In genomic region chr1:242946206-242946605, GRCh38 we compare ENCODE assay signal across 38 cellular contexts.
"Had no signal": no experiment of that assay in that cellular context is flagged by ENCODE, and none has a peak within 500 bp of the region (broad histone marks: within the 10 kb centered on the region; RNA-seq: fewer than 3 reads in every experiment).

No MANE protein-coding gene starts in this region.

- H3K4me3 ChIP-seq: adrenal gland, ascending aorta, body of pancreas, breast epithelium, cardiac muscle cell had no signal

- DNase-seq: activated effector memory CD4-positive, alpha-beta T cell treated with anti-CD3 and anti-CD28 coated beads, Interleukin-2, amount 50 U/mL, for 16 hours; activated effector memory CD4-positive, alpha-beta T cell treated with Interleukin-2 at 50 U/mL for 16 hours; activated gamma-delta T cell; activated gamma-delta T cell treated with Interleukin-2 at 50 U/mL for 16 hours; activated naive CD4-positive, alpha-beta T cell; activated naive CD4-positive, alpha-beta T cell treated with anti-CD3 and anti-CD28 coated beads for 36 hours; activated naive CD4-positive, alpha-beta T cell treated with anti-CD3 and anti-CD28 coated beads, Interleukin-2, amount 10 ng/mL, durations not matched to agents 7 days and 5 days; activated naive CD4-positive, alpha-beta T cell treated with anti-CD3 and anti-CD28 coated beads, Interleukin-2, amount 50 U/mL, for 16 hours; activated naive CD4-positive, alpha-beta T cell treated with Interleukin-2 at 50 U/mL for 16 hours; activated naive CD8-positive, alpha-beta T cell treated with anti-CD3 and anti-CD28 coated beads for 36 hours; activated naive CD8-positive, alpha-beta T cell treated with anti-CD3 and anti-CD28 coated beads, Interleukin-2, amount 10 ng/mL, durations not matched to agents 7 days and 5 days; activated naive CD8-positive, alpha-beta T cell treated with anti-CD3 and anti-CD28 coated beads, Interleukin-2, amount 50 U/mL, for 24 hours; activated T-cell treated with anti-CD3 and anti-CD28 coated beads, Interleukin-2, amount 50 U/mL, for 1 hour; activated T-cell treated with anti-CD3 and anti-CD28 coated beads, Interleukin-2, amount 50 U/mL, for 24 hours; activated T-cell treated with anti-CD3 and anti-CD28 coated beads, Interleukin-2, amount 50 U/mL, for 4 hours; activated T-cell treated with anti-CD3 and anti-CD28 coated beads, Interleukin-2, amount 50 U/mL, for 48 hours; activated T-cell treated with anti-CD3 and anti-CD28 coated beads, Interleukin-2, amount 50 U/mL, for 72 hours; adrenal gland; amniotic stem cell; amygdala; anterior cingulate cortex; aorta; body of pancreas; brain microvascular endothelial cell; caudate nucleus; central memory CD4-positive, alpha-beta T cell; cerebellar nuclear complex had no signal

- H3K4me3 Mint-ChIP-seq: activated naive CD4-positive, alpha-beta T cell treated with anti-CD3 and anti-CD28 coated beads for 36 hours; activated naive CD4-positive, alpha-beta T cell treated with anti-CD3 and anti-CD28 coated beads, Interleukin-2, amount 10 ng/mL, durations not matched to agents 7 days and 5 days; activated naive CD4-positive, alpha-beta T cell treated with anti-CD3 and anti-CD28 coated beads, Interleukin-2, amount 50 U/mL, for 24 hours; activated naive CD8-positive, alpha-beta T cell; activated naive CD8-positive, alpha-beta T cell treated with anti-CD3 and anti-CD28 coated beads for 36 hours; activated naive CD8-positive, alpha-beta T cell treated with anti-CD3 and anti-CD28 coated beads, Interleukin-2, amount 10 ng/mL, durations not matched to agents 7 days and 5 days; activated naive CD8-positive, alpha-beta T cell treated with anti-CD3 and anti-CD28 coated beads, Interleukin-2, amount 50 U/mL, for 24 hours; activated T-cell treated with anti-CD3 and anti-CD28 coated beads, Interleukin-2, amount 50 U/mL, for 24 hours; activated T-cell treated with anti-CD3 and anti-CD28 coated beads, Interleukin-2, amount 50 U/mL, for 4 hours; activated T-cell treated with anti-CD3 and anti-CD28 coated beads, Interleukin-2, amount 50 U/mL, for 72 hours; activated T-helper 1 cell treated with anti-CD3 and anti-CD28 coated beads, Interleukin-12 subunit alpha, Interleukin-12 subunit beta, Interleukin-2, Interleukin-4 antibody, amounts not matched to agents 30 ng/mL and 10 ng/mL and 1 ng/mL, durations not matched to agents 14 hours and 24 hours and 36 hours; activated T-helper 17 cell treated with anti-CD3 and anti-CD28 coated beads, Interleukin-2, amount 50 U/mL, for 72 hours; brain; central memory CD8-positive, alpha-beta T cell had no signal

- H3K27me3 ChIP-seq: adrenal gland, ascending aorta, body of pancreas, brain microvascular endothelial cell, breast epithelium, cardiac muscle cell had no signal

- H3K36me3 Mint-ChIP-seq: activated naive CD4-positive, alpha-beta T cell treated with anti-CD3 and anti-CD28 coated beads, Interleukin-2, amount 10 ng/mL, durations not matched to agents 7 days and 5 days; activated naive CD4-positive, alpha-beta T cell treated with anti-CD3 and anti-CD28 coated beads, Interleukin-2, amount 50 U/mL, for 24 hours; activated naive CD8-positive, alpha-beta T cell; activated naive CD8-positive, alpha-beta T cell treated with anti-CD3 and anti-CD28 coated beads for 36 hours; activated naive CD8-positive, alpha-beta T cell treated with anti-CD3 and anti-CD28 coated beads, Interleukin-2, amount 10 ng/mL, durations not matched to agents 7 days and 5 days; brain had no signal

- ATAC-seq: activated naive CD4-positive, alpha-beta T cell treated with anti-CD3 and anti-CD28 coated beads, Interleukin-2, amount 50 U/mL, for 72 hours; activated naive CD8-positive, alpha-beta T cell treated with anti-CD3 and anti-CD28 coated beads, Interleukin-2, amount 50 U/mL, for 24 hours; activated T-cell treated with anti-CD3 and anti-CD28 coated beads, Interleukin-2, amount 50 U/mL, for 4 hours; activated T-cell treated with anti-CD3 and anti-CD28 coated beads, Interleukin-2, amount 50 U/mL, for 72 hours; activated T-helper 17 cell treated with anti-CD3 and anti-CD28 coated beads, Interleukin-2, amount 50 U/mL, for 72 hours; body of pancreas had no signal

- H3K36me3 ChIP-seq: adrenal gland, ascending aorta, brain microvascular endothelial cell, breast epithelium, cardiac muscle cell had no signal

- H3K4me1 Mint-ChIP-seq: activated naive CD4-positive, alpha-beta T cell treated with anti-CD3 and anti-CD28 coated beads, Interleukin-2, amount 10 ng/mL, durations not matched to agents 7 days and 5 days; activated naive CD4-positive, alpha-beta T cell treated with anti-CD3 and anti-CD28 coated beads, Interleukin-2, amount 50 U/mL, for 24 hours; activated naive CD8-positive, alpha-beta T cell treated with anti-CD3 and anti-CD28 coated beads for 36 hours; activated naive CD8-positive, alpha-beta T cell treated with anti-CD3 and anti-CD28 coated beads, Interleukin-2, amount 10 ng/mL, durations not matched to agents 7 days and 5 days; activated naive CD8-positive, alpha-beta T cell treated with anti-CD3 and anti-CD28 coated beads, Interleukin-2, amount 50 U/mL, for 24 hours; activated T-helper 17 cell treated with anti-CD3 and anti-CD28 coated beads, Interleukin-2, amount 50 U/mL, for 72 hours; brain; central memory CD8-positive, alpha-beta T cell had no signal

- H3K27ac ChIP-seq: adrenal gland, ascending aorta, body of pancreas, brain microvascular endothelial cell, breast epithelium, cardiac muscle cell had no signal

- H3K27me3 Mint-ChIP-seq: activated naive CD4-positive, alpha-beta T cell treated with anti-CD3 and anti-CD28 coated beads, Interleukin-2, amount 10 ng/mL, durations not matched to agents 7 days and 5 days; activated naive CD8-positive, alpha-beta T cell treated with anti-CD3 and anti-CD28 coated beads, Interleukin-2, amount 10 ng/mL, durations not matched to agents 7 days and 5 days had no signal

- H3K9me3 ChIP-seq: adrenal gland, ascending aorta, body of pancreas, breast epithelium had no signal

- H3K27ac Mint-ChIP-seq: activated naive CD4-positive, alpha-beta T cell treated with anti-CD3 and anti-CD28 coated beads for 36 hours; activated naive CD4-positive, alpha-beta T cell treated with anti-CD3 and anti-CD28 coated beads, Interleukin-2, amount 10 ng/mL, durations not matched to agents 7 days and 5 days; activated naive CD4-positive, alpha-beta T cell treated with anti-CD3 and anti-CD28 coated beads, Interleukin-2, amount 50 U/mL, for 24 hours; activated naive CD4-positive, alpha-beta T cell treated with anti-CD3 and anti-CD28 coated beads, Interleukin-2, amount 50 U/mL, for 72 hours; activated naive CD8-positive, alpha-beta T cell; activated naive CD8-positive, alpha-beta T cell treated with anti-CD3 and anti-CD28 coated beads for 36 hours; activated naive CD8-positive, alpha-beta T cell treated with anti-CD3 and anti-CD28 coated beads, Interleukin-2, amount 10 ng/mL, durations not matched to agents 7 days and 5 days; activated naive CD8-positive, alpha-beta T cell treated with anti-CD3 and anti-CD28 coated beads, Interleukin-2, amount 50 U/mL, for 24 hours; activated T-cell treated with anti-CD3 and anti-CD28 coated beads, Interleukin-2, amount 50 U/mL, for 24 hours; activated T-cell treated with anti-CD3 and anti-CD28 coated beads, Interleukin-2, amount 50 U/mL, for 72 hours; activated T-helper 1 cell treated with anti-CD3 and anti-CD28 coated beads, Interleukin-12 subunit alpha, Interleukin-12 subunit beta, Interleukin-2, Interleukin-4 antibody, amounts not matched to agents 30 ng/mL and 10 ng/mL and 1 ng/mL, durations not matched to agents 14 hours and 24 hours and 36 hours; activated T-helper 17 cell treated with anti-CD3 and anti-CD28 coated beads, Interleukin-2, amount 50 U/mL, for 72 hours; activated T-helper 2 cell treated with anti-CD3 and anti-CD28 coated beads, Interferon-gamma antibody, Interleukin-2, Interleukin-4, amounts not matched to agents 10 μg/mL and 5 μg/mL and 100 μg/mL, durations not matched to agents 14 hours and 24 hours and 36 hours; brain had no signal

- H3K4me1 ChIP-seq: adrenal gland, ascending aorta, body of pancreas, breast epithelium had no signal
